In genomic region chrX:47191331-47191730, GRCh38 we compare ENCODE assay signal across 8 cellular contexts. TPM values are rescaled to one million over a fixed set of nuclear protein-coding genes. Genes with fewer than 3 reads are reported as not detected.
DNase-seq lines count a peak whose midpoint lies in the region; ATAC-seq and TF ChIP-seq lines count a peak whose summit lies in the region.

No MANE protein-coding gene starts in this region.

- peaks cover 13% of the 10 kb centered on the region; the same call in 1 of the 2 replicates for H3K36me3 ChIP-seq in BE2C
- H3K36me3 ChIP-seq in HUES64 (ENCODE audit: insufficient read depth, low read length), result peaks cover 18% of the 10 kb centered on the region
- peaks cover 0 to under 1% of the 10 kb centered on the region in 2 donors for H3K36me3 ChIP-seq in lung (ENCODE audit: control insufficient read depth in 2 of 2, insufficient read depth in 2 of 2, low read length in 2 of 2)

- POLR2A ChIA-PET in MCF 10A (lab: Yijun Ruan, JAX), result interaction anchor here (0.5 to 2.7 kb wide), 17 partner anchors 9 to 432 kb away, joined by 3 to 25 read pairs (median 4); partner anchors contain the start of genes CDK16, RBM10, SLC9A7 and USP11

- ATAC-seq in lung (ENCODE audit: insufficient read depth, low FRiP score), result no peak

- H3K4me1 ChIP-seq in BE2C, result peaks cover 3% of the 10 kb centered on the region
- 0 out of 2 replicates have a peak, but pooled peaks cover 8% of the 10 kb centered on the region for H3K4me1 ChIP-seq in HUES64 (ENCODE audit: insufficient read depth, low read length)
- peaks cover 4 to 8% of the 10 kb centered on the region in 2 donors for H3K4me1 ChIP-seq in lung (ENCODE audit: control insufficient read depth in 2 of 2, insufficient read depth in 2 of 2, low read length in 2 of 2)

- peak overlapping the region; percentile 59 for H3K9ac ChIP-seq in HUES64 (ENCODE audit: low read depth, low read length)

- H3K4me1 Mint-ChIP-seq in T-helper 1 cell treated with Interleukin-12 subunit alpha and Interleukin-12 subunit beta and Interleukin-4 antibody, amounts not matched to agents 30 μg/mL and 1 μg/mL, for 36 hours (ENCODE audit: low read depth), result peaks cover 37% of the 10 kb centered on the region
- peaks cover 18% of the 10 kb centered on the region for H3K4me1 Mint-ChIP-seq in MCF 10A (ENCODE audit: insufficient read depth, unreplicated experiment)

- no peaks in the 10 kb centered on the region for H3K9me3 Mint-ChIP-seq in T-helper 1 cell treated with Interleukin-12 subunit alpha and Interleukin-12 subunit beta and Interleukin-4 antibody, amounts not matched to agents 30 μg/mL and 1 μg/mL, for 36 hours
- H3K9me3 Mint-ChIP-seq in MCF 10A (ENCODE audit: unreplicated experiment), result no peaks in the 10 kb centered on the region

- BruUV-seq in MCF 10A (replicated peaks; lab: Mats Ljungman, UMichigan), result no TSS peak

- no peaks in the 10 kb centered on the region for H3K27me3 Mint-ChIP-seq in T-helper 1 cell treated with Interleukin-12 subunit alpha and Interleukin-12 subunit beta and Interleukin-4 antibody, amounts not matched to agents 30 μg/mL and 1 μg/mL, for 36 hours (ENCODE audit: low read depth)
- H3K27me3 Mint-ChIP-seq in MCF 10A (ENCODE audit: insufficient read depth, unreplicated experiment), result peaks cover 11% of the 10 kb centered on the region

- intact Hi-C loops in MCF 10A (cut with micrococcal nuclease), result loop anchor here (5.0 to 10.0 kb wide), 2 partner anchors 291 to 833 kb away; partner anchors contain the start of gene ZNF41

- H3K36me3 Mint-ChIP-seq in T-helper 1 cell treated with Interleukin-12 subunit alpha and Interleukin-12 subunit beta and Interleukin-4 antibody, amounts not matched to agents 30 μg/mL and 1 μg/mL, for 36 hours (ENCODE audit: low read depth), result peaks cover 6% of the 10 kb centered on the region
- peaks cover 10% of the 10 kb centered on the region for H3K36me3 Mint-ChIP-seq in MCF 10A (ENCODE audit: insufficient read depth, unreplicated experiment)

- peak overlapping the region; percentile 71 for H3K4me3 ChIP-seq in BE2C (ENCODE audit: low read depth, low read length)
- H3K4me3 ChIP-seq in HUES64 (ENCODE audit: low read length), result peak overlapping the region; percentile 78
- H3K4me3 ChIP-seq in lung, result peak overlapping the region; percentile 38

- no peaks in the 10 kb centered on the region for H3K27me3 ChIP-seq in BE2C
- H3K27me3 ChIP-seq in HUES64 (ENCODE audit: insufficient read depth, low read length), result peaks cover 6% of the 10 kb centered on the region; the same call in 1 of the 2 replicates
- no peaks in the 10 kb centered on the region for H3K27me3 ChIP-seq in lung (ENCODE audit: control insufficient read depth, insufficient read depth)

- peak overlapping the region; percentile 94 for H3K4me3 Mint-ChIP-seq in T-helper 1 cell treated with Interleukin-12 subunit alpha and Interleukin-12 subunit beta and Interleukin-4 antibody, amounts not matched to agents 30 μg/mL and 1 μg/mL, for 36 hours
- peak overlapping the region; percentile 92 for H3K4me3 Mint-ChIP-seq in MCF 10A (ENCODE audit: unreplicated experiment)

- WGBS in HUES64, result under 1% methylated on average over 23 of the region's 26 CpGs
- WGBS in lung, 2 donors, result 7 to 28% methylated on average over 24 to 26 of the region's 26 CpGs

- no peak for DNase-seq in BE2C
- peak; percentile 51 for DNase-seq in MCF 10A (ENCODE audit: unreplicated experiment)
- DNase-seq in lung (ENCODE audit: low spot score), result no peak
- peak; percentile 26 to 44 for DNase-seq in stimulated activated CD8-positive, alpha-beta memory T cell treated with anti-CD3 and anti-CD28 coated beads, Interleukin-7, amount 100 ng/mL, for 4 hours (ENCODE audit: low read depth in 2 of 2)
- no peak for DNase-seq in GDM1 (lab: John Stamatoyannopoulos, UW)
- no peak for DNase-seq in H4 (ENCODE audit: low spot score)

- peak overlapping the region; percentile 95 for H3K27ac Mint-ChIP-seq in T-helper 1 cell treated with Interleukin-12 subunit alpha and Interleukin-12 subunit beta and Interleukin-4 antibody, amounts not matched to agents 30 μg/mL and 1 μg/mL, for 36 hours
- H3K27ac Mint-ChIP-seq in MCF 10A (ENCODE audit: low read depth, unreplicated experiment), result peak overlapping the region; percentile 84

- H3K9me3 ChIP-seq in BE2C (no peaks in the 10 kb centered on the region), HUES64 (ENCODE audit: insufficient read depth, low read depth, low read length) (no peaks in the 10 kb centered on the region), lung (ENCODE audit: control insufficient read depth in 2 of 2, insufficient read depth in 1 of 2, low read length in 1 of 2) (no peaks in the 10 kb centered on the region)

- TF ChIP-seq CTCF in BE2C (IDR thresholded peaks at IDR 0.05; ENCODE audit: low read depth, low read length) (no peak), MCF 10A (IDR thresholded peaks at IDR 0.05; ENCODE audit: unreplicated experiment) (no peak), lung (IDR thresholded peaks at IDR 0.05; ENCODE audit: control extremely low read depth, extremely low read depth) (no peak)

- H3K27ac ChIP-seq in HUES64 (ENCODE audit: low read depth, low read length) (no peak overlapping the region), lung (ENCODE audit: low read depth in 1 of 2, low read length in 1 of 2) (no peak overlapping the region)

- CTCF ChIA-PET in MCF 10A (lab: Yijun Ruan, JAX), result interaction anchor here (0.6 to 3.0 kb wide), 8 partner anchors 13 to 878 kb away, joined by 3 to 14 read pairs (median 6); partner anchors contain the start of genes NDUFB11 and RBM10

RNA-seq across cellular contexts. Expression of gene UBA1, which starts 2.3 kb away (rescaled TPM):
- polyA plus RNA-seq in BE2C (2012; ENCODE audit: insufficient read depth, insufficient read length, low read depth), result 174 TPM
- 178 TPM for polyA plus RNA-seq in HUES64 (2013, experiment 1 of 2)
- polyA plus RNA-seq in HUES64 (2013, experiment 2 of 2), result 197 TPM
- total RNA-seq in MCF 10A (2022) (248 and 293 TPM in 2 replicates), lung (100 to 1,000 TPM; 135 to 221 TPM)
- polyA plus RNA-seq in lung, result 100 to 1,000 TPM in 1 of 2 donors, 10 to 100 TPM in 1; 92.5 to 127 TPM
- total RNA-seq in H4 (2014; rRNA removed; shearing (Covaris generic)), result 105 and 130 TPM in 2 replicates

RNA-seq across cellular contexts. Expression of gene CDK16, which starts 27.1 kb away (rescaled TPM):
- 139 TPM for polyA plus RNA-seq in BE2C (2012; ENCODE audit: insufficient read depth, insufficient read length, low read depth)
- 77.0 TPM for polyA plus RNA-seq in HUES64 (2013, experiment 1 of 2)
- 92.2 TPM for polyA plus RNA-seq in HUES64 (2013, experiment 2 of 2)
- total RNA-seq in MCF 10A (2022), result 138 and 189 TPM in 2 replicates
- 10 to 100 TPM; 60.6 to 93.5 TPM for total RNA-seq in lung
- 10 to 100 TPM; 50.1 to 60.3 TPM for polyA plus RNA-seq in lung
- 77.1 and 98.5 TPM in 2 replicates for total RNA-seq in H4 (2014; rRNA removed; shearing (Covaris generic))

RNA-seq across cellular contexts. Expression of gene USP11, which starts 41.5 kb away (rescaled TPM):
- polyA plus RNA-seq in BE2C (2012; ENCODE audit: insufficient read depth, insufficient read length, low read depth), result 95.9 TPM
- polyA plus RNA-seq in HUES64 (2013, experiment 1 of 2), result 51.5 TPM
- polyA plus RNA-seq in HUES64 (2013, experiment 2 of 2), result 59.5 TPM
- 19.9 and 20.3 TPM in 2 replicates for total RNA-seq in MCF 10A (2022)
- total RNA-seq in lung, result 10 to 100 TPM; 57.0 to 74.8 TPM
- polyA plus RNA-seq in lung, result 10 to 100 TPM; 22.9 to 23.4 TPM
- 33.0 and 36.5 TPM in 2 replicates for total RNA-seq in H4 (2014; rRNA removed; shearing (Covaris generic))

RNA-seq across cellular contexts. Expression of gene RBM10, which starts 46.3 kb away (rescaled TPM):
- 66.3 TPM for polyA plus RNA-seq in BE2C (2012; ENCODE audit: insufficient read depth, insufficient read length, low read depth)
- polyA plus RNA-seq in HUES64 (2013, experiment 1 of 2), result 48.7 TPM
- polyA plus RNA-seq in HUES64 (2013, experiment 2 of 2), result 48.4 TPM
- total RNA-seq in MCF 10A (2022) (63.3 and 69.5 TPM in 2 replicates), lung (10 to 100 TPM; 30.2 to 38.6 TPM)
- polyA plus RNA-seq in lung, result 10 to 100 TPM; 22.2 to 30.8 TPM
- total RNA-seq in H4 (2014; rRNA removed; shearing (Covaris generic)), result 37.9 and 42.3 TPM in 2 replicates

RNA-seq across cellular contexts. Expression of gene NDUFB11, which starts 46.8 kb away (rescaled TPM):
- 311 TPM for polyA plus RNA-seq in BE2C (2012; ENCODE audit: insufficient read depth, insufficient read length, low read depth)
- 89.2 TPM for polyA plus RNA-seq in HUES64 (2013, experiment 1 of 2)
- 90.6 TPM for polyA plus RNA-seq in HUES64 (2013, experiment 2 of 2)
- total RNA-seq in MCF 10A (2022) (91.8 and 98.5 TPM in 2 replicates), lung (10 to 100 TPM; 72.7 to 79.3 TPM)
- polyA plus RNA-seq in lung, result 10 to 100 TPM; 69.7 to 96.0 TPM
- total RNA-seq in H4 (2014; rRNA removed; shearing (Covaris generic)), result 129 and 138 TPM in 2 replicates

Comparison
In these comparisons a context has a peak if more than half of its experiments do, and no peak if none do; other contexts are left out.
1. DNase-seq: peak in MCF 10A (single experiment) and stimulated activated CD8-positive, alpha-beta memory T cell treated with anti-CD3 and anti-CD28 coated beads, Interleukin-7, amount 100 ng/mL, for 4 hours (2 of 2); none in BE2C (single experiment), lung (single experiment), GDM1 (single experiment) and H4 (single experiment).
2. Peak in every context shown above with its lines, with median percentiles within 50 percentile points of each other: H3K4me3 ChIP-seq.